In genomic region chr1:203555484-203556046, GRCh38 we compare ENCODE assay signal across 1 cellular context.
TF ChIP-seq lines count a peak whose summit lies in the region.

No MANE protein-coding gene starts in this region.

TF ChIP-seq in SK-N-SH, 30 proteins besides CTCF, POLR2A, EP300 and RAD21 (continued from another document):
- TF ChIP-seq REST (IDR thresholded peaks at IDR 0.05; ENCODE audit: low read depth, low read length) = no peak
- TF ChIP-seq USF2 (IDR thresholded peaks at IDR 0.05; ENCODE audit: borderline replicate concordance, low read depth, low read length) = no peak
- no peak for TF ChIP-seq TAF1 (IDR thresholded peaks at IDR 0.05; ENCODE audit: borderline replicate concordance, low read depth, low read length)
- no peak for TF ChIP-seq FOSL2 (IDR thresholded peaks at IDR 0.05; ENCODE audit: borderline replicate concordance, low read depth)
- no peak for TF ChIP-seq CHD2 (IDR thresholded peaks at IDR 0.05; ENCODE audit: low read length, partially characterized antibody)
- no peak for TF ChIP-seq TEAD4 (IDR thresholded peaks at IDR 0.05; ENCODE audit: borderline replicate concordance, insufficient read depth)
- no peak for TF ChIP-seq MEF2A (IDR thresholded peaks at IDR 0.05; ENCODE audit: borderline replicate concordance, low read depth)
